In the genomic region with DNA sequence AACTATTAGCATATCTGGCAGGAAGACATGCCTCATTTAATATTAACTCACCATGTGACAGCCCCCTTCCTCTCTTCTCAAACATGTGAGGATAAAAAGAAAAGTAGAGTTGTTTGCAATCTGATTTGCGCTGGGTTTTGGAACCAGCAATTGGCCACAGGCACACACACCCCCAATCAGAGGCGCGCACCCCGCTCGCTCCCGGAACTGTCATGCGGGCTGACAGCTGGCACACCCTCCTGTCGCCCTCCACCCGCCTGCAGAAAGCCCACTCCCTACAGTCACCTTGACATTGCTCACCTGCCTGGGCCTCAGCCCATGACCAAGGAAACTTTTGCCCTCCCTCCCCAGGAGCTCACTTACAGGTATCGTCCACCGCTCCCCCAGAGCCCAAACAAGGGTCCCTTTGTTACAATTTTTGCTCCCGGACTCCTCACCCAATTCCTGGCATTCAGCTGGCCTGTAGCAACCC, we compare ENCODE assay signal across 8 cellular contexts. TPM values are rescaled to one million over a fixed set of nuclear protein-coding genes. Genes with fewer than 3 reads are reported as not detected.
A peak's percentile ranks its signal among the peaks of the same experiment; 100 is the strongest.
DNase-seq lines count a peak whose midpoint lies in the region; ATAC-seq and TF ChIP-seq lines count a peak whose summit lies in the region.

No MANE protein-coding gene starts in this region.

- H3K27ac ChIP-seq in duodenal mucosa (ENCODE audit: low read depth, low read length) (peak overlapping the region; percentile 91), mesenchymal stem cell (ENCODE audit: low read length, poor library complexity, severe bottlenecking) (peak overlapping the region; percentile 26), tibial nerve (peak overlapping the region; percentile 82 to 98 (median 96))

- no peaks in the 10 kb centered on the region for H3K9me3 ChIP-seq in duodenal mucosa (ENCODE audit: control insufficient read depth in 1 of 2, low read length in 2 of 2)
- H3K9me3 ChIP-seq in mesenchymal stem cell (ENCODE audit: control insufficient read depth, low read length), result no peaks in the 10 kb centered on the region
- no peaks in the 10 kb centered on the region for H3K9me3 ChIP-seq in tibial nerve

- no peaks in the 10 kb centered on the region for H3K36me3 Mint-ChIP-seq in activated CD4-positive, alpha-beta T cell treated with anti-CD3 and anti-CD28 coated beads, Interleukin-2, amount 10 ng/mL, durations not matched to agents 24 days and 14 days (ENCODE audit: low read depth)

- peak overlapping the region; percentile 66 for H3K4me3 Mint-ChIP-seq in activated CD4-positive, alpha-beta T cell treated with anti-CD3 and anti-CD28 coated beads, Interleukin-2, amount 10 ng/mL, durations not matched to agents 24 days and 14 days

- no peak overlapping the region for H2BK5ac ChIP-seq in mesenchymal stem cell (ENCODE audit: low read depth, low read length, poor library complexity, severe bottlenecking)

- no peak for TF ChIP-seq CTCF in tibial nerve (IDR thresholded peaks at IDR 0.05)

- H2AK5ac ChIP-seq in mesenchymal stem cell (ENCODE audit: low read length, severe bottlenecking), result no peak overlapping the region

- peaks cover 5% of the 10 kb centered on the region for H3K4me1 Mint-ChIP-seq in activated CD4-positive, alpha-beta T cell treated with anti-CD3 and anti-CD28 coated beads, Interleukin-2, amount 10 ng/mL, durations not matched to agents 24 days and 14 days

- H3K18ac ChIP-seq in mesenchymal stem cell (ENCODE audit: low read depth in 1 of 2, low read length in 2 of 2), result peak overlapping the region; percentile 68 to 70

- no peak overlapping the region for H4K91ac ChIP-seq in mesenchymal stem cell (ENCODE audit: low read length)

- H2BK12ac ChIP-seq in mesenchymal stem cell (ENCODE audit: low read length in 2 of 2), result peak overlapping the region in 1 of 2 experiments; percentile 2

- TF ChIP-seq POLR2A in tibial nerve (IDR thresholded peaks at IDR 0.05), result no peak

- peak overlapping the region; percentile 60 for H4K8ac ChIP-seq in mesenchymal stem cell (ENCODE audit: low read length)

- H3K36me3 ChIP-seq in duodenal mucosa (ENCODE audit: control insufficient read depth in 1 of 2, insufficient read depth in 2 of 2, low read length in 2 of 2), result no peaks in the 10 kb centered on the region
- H3K36me3 ChIP-seq in mesenchymal stem cell (ENCODE audit: control insufficient read depth in 1 of 2, insufficient read depth in 2 of 2, low read depth in 1 of 2, low read length in 2 of 2), result peaks cover 0 to 3% of the 10 kb centered on the region in 2 experiments
- H3K36me3 ChIP-seq in tibial nerve, result no peaks in the 10 kb centered on the region

- peak overlapping the region; percentile 64 for H3K4me2 ChIP-seq in mesenchymal stem cell (ENCODE audit: low read length, poor library complexity, severe bottlenecking)

- ATAC-seq in GM21390 (IDR thresholded peaks at IDR 0.05; ENCODE audit: unreplicated experiment), result no peak

- TF ChIP-seq EP300 in tibial nerve (IDR thresholded peaks at IDR 0.05), result peak in 1 of 2 donors; percentile 38

- 6% methylated on average over 12 of the region's 12 CpGs for WGBS in mesenchymal stem cell
- WGBS in tibial nerve, 2 donors, result 0 to 1% methylated on average over 12 of the region's 12 CpGs

- no peak for DNase-seq in activated CD4-positive, alpha-beta T cell treated with anti-CD3 and anti-CD28 coated beads, Interleukin-2, amount 10 ng/mL, durations not matched to agents 24 days and 14 days
- no peak for DNase-seq in activated CD4-positive, alpha-beta T cell treated with anti-CD3 and anti-CD28 coated beads, Interleukin-2, amount 50 U/mL, for 1 hour
- peak; percentile 94 for DNase-seq in NCI-H774 (lab: John Stamatoyannopoulos, UW)
- DNase-seq in mesenchymal stem cell, result peak; percentile 21
- DNase-seq in tibial nerve (ENCODE audit: low spot score in 2 of 2), result peak in 1 of 2 donors; percentile 23
- DNase-seq in NCI-H1048 (lab: John Stamatoyannopoulos, UW), result no peak

- peak overlapping the region in 1 of 2 experiments; percentile 51 for H3K14ac ChIP-seq in mesenchymal stem cell (ENCODE audit: low read length in 2 of 2)

- H3K4me3 ChIP-seq in duodenal mucosa (ENCODE audit: low read depth in 1 of 2, low read length in 2 of 2) (peak overlapping the region; percentile 75 to 77), mesenchymal stem cell (ENCODE audit: insufficient read depth in 1 of 2, low read depth in 1 of 2, low read length in 2 of 2) (peak overlapping the region; percentile 83 to 99), tibial nerve (peak overlapping the region; percentile 71 to 90 (median 87))

- H3K4me1 ChIP-seq in duodenal mucosa (ENCODE audit: control insufficient read depth in 1 of 2, insufficient read depth in 2 of 2, low read length in 2 of 2) (peaks cover 14 to 29% of the 10 kb centered on the region in 2 donors), mesenchymal stem cell (ENCODE audit: control insufficient read depth, insufficient read depth, low read depth, low read length) (peaks cover 2% of the 10 kb centered on the region), tibial nerve (peaks cover 0 to 48% (median 14%) of the 10 kb centered on the region in 4 donors)

- H3K27ac Mint-ChIP-seq in activated CD4-positive, alpha-beta T cell treated with anti-CD3 and anti-CD28 coated beads, Interleukin-2, amount 10 ng/mL, durations not matched to agents 24 days and 14 days, result no peak overlapping the region

- H3K27me3 ChIP-seq in duodenal mucosa (ENCODE audit: control insufficient read depth in 1 of 2, insufficient read depth in 2 of 2, low read length in 2 of 2) (no peaks in the 10 kb centered on the region), mesenchymal stem cell (ENCODE audit: control insufficient read depth in 1 of 2, insufficient read depth in 1 of 2, low read length in 2 of 2) (no peaks in the 10 kb centered on the region), tibial nerve (no peaks in the 10 kb centered on the region)

- intact Hi-C loops in activated CD4-positive, alpha-beta T cell treated with anti-CD3 and anti-CD28 coated beads, Interleukin-2, amount 10 ng/mL, durations not matched to agents 24 days and 14 days (cut with micrococcal nuclease), result no loop called here

- no peak overlapping the region for H2BK120ac ChIP-seq in mesenchymal stem cell (ENCODE audit: low read depth, low read length)

- H2BK15ac ChIP-seq in mesenchymal stem cell (ENCODE audit: low read depth, poor library complexity, severe bottlenecking), result peak overlapping the region; percentile 89

- H3K79me1 ChIP-seq in mesenchymal stem cell (replicated peaks; ENCODE audit: low read length, poor library complexity, severe bottlenecking), result peaks cover 2% of the 10 kb centered on the region

- H3K9ac ChIP-seq in duodenal mucosa (ENCODE audit: low read depth in 1 of 2, low read length in 2 of 2), result peak overlapping the region; percentile 65 to 74
- H3K9ac ChIP-seq in mesenchymal stem cell (ENCODE audit: low read length), result peak overlapping the region; percentile 79

- H3K27me3 Mint-ChIP-seq in activated CD4-positive, alpha-beta T cell treated with anti-CD3 and anti-CD28 coated beads, Interleukin-2, amount 10 ng/mL, durations not matched to agents 24 days and 14 days, result peaks cover 53% of the 10 kb centered on the region

- H3K23ac ChIP-seq in mesenchymal stem cell (ENCODE audit: low read length in 2 of 2), result peak overlapping the region in 1 of 2 experiments; percentile 96

- H3K4ac ChIP-seq in mesenchymal stem cell (ENCODE audit: low read depth in 1 of 2, low read length in 2 of 2), result peak overlapping the region in 1 of 2 experiments; percentile 46

- H3K9me3 Mint-ChIP-seq in activated CD4-positive, alpha-beta T cell treated with anti-CD3 and anti-CD28 coated beads, Interleukin-2, amount 10 ng/mL, durations not matched to agents 24 days and 14 days, result no peaks in the 10 kb centered on the region

- H2AFZ ChIP-seq in mesenchymal stem cell (ENCODE audit: low read depth, low read length), result peak overlapping the region; percentile 39

RNA-seq across cellular contexts. Expression of gene COBLL1, which starts 1.1 kb away (rescaled TPM):
- total RNA-seq in activated CD4-positive, alpha-beta T cell treated with anti-CD3 and anti-CD28 coated beads, Interleukin-2, amount 10 ng/mL, durations not matched to agents 24 days and 14 days, result not detected in 2 replicates
- 4.2 TPM for polyA plus RNA-seq in mesenchymal stem cell (2013, experiment 1 of 2)
- 3.8 TPM for polyA plus RNA-seq in mesenchymal stem cell (2013, experiment 2 of 2)
- 100 to 1,000 TPM; 117 to 190 (median 146) TPM for total RNA-seq in tibial nerve

Comparison
In these comparisons a context has a peak if more than half of its experiments do, and no peak if none do; other contexts are left out.
1. DNase-seq: peak in NCI-H774 (single experiment) and mesenchymal stem cell (single experiment); none in activated CD4-positive, alpha-beta T cell treated with anti-CD3 and anti-CD28 coated beads, Interleukin-2, amount 10 ng/mL, durations not matched to agents 24 days and 14 days (single experiment), activated CD4-positive, alpha-beta T cell treated with anti-CD3 and anti-CD28 coated beads, Interleukin-2, amount 50 U/mL, for 1 hour (single experiment) and NCI-H1048 (single experiment).
2. H3K27ac ChIP-seq: peak in every context shown above with its lines; median percentile 96 in tibial nerve; 91 in duodenal mucosa; 26 in mesenchymal stem cell.
3. RNA of gene COBLL1, which starts 1.1 kb away (total RNA-seq): 117 to 190 TPM in tibial nerve; not detected in activated CD4-positive, alpha-beta T cell treated with anti-CD3 and anti-CD28 coated beads, Interleukin-2, amount 10 ng/mL, durations not matched to agents 24 days and 14 days; every median in the first group is over 100 times any median in the second.
4. Peak in every context shown above with its lines, with median percentiles within 50 percentile points of each other: H3K4me3 ChIP-seq.